ENCODE assay signal across 8 cellular contexts in the genomic region with DNA sequence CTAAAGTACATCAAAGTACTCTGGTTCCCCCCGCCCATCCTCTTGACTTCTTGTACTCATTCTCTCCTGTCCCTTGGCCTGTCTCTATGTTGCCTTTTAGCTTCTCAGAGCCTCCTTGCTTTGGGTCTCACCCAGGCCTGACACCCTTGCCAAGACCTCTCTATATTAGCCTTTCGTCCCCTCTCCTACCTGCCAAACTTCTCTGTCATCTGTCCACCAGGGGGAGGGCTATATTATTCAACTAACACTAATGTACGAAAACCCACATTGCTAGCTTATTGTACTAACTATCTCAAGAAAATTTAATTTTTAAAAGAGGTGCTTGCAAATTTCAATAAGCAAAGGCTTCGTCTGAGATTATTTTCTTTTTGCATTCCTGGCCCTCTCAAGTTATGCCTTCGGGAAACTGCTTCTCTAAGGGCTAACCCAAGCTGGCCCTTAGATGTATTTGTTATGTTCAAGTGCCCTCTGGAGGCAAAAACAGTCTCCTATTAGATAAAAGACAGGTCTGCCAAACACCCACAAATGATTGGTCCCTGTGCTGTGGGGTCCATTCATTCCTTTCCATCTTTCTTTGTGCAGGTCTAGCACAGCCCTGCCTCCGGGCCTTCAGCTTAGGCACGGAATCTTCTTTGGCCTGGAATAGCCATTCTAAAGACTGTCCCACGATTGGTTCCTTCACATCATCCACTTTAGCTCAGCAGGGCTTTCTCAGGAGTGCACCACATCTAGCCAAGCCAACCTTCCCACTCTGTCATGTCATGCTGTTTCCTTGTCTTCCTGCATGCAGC. TPM values are rescaled to one million over a fixed set of nuclear protein-coding genes. Genes with fewer than 3 reads are reported as not detected.
DNase-seq lines count a peak whose midpoint lies in the region; ATAC-seq, FAIRE-seq and TF ChIP-seq lines count a peak whose summit lies in the region.

No MANE protein-coding gene starts in this region.

- POLR2A ChIA-PET in HEK293T (lab: Yijun Ruan, JAX) = no interaction called here

- FAIRE-seq in bronchial epithelial cell (lab: Jason Lieb, UNC) = no peak
- no peak for FAIRE-seq in kidney (lab: Jason Lieb, UNC)

- peaks cover 31% of the 10 kb centered on the region for H3K4me1 Mint-ChIP-seq in activated CD8-positive, alpha-beta memory T cell treated with anti-CD3 and anti-CD28 coated beads, Interleukin-2, amount 10 ng/mL, durations not matched to agents 7 days and 5 days

- no peaks in the 10 kb centered on the region for H3K9me3 ChIP-seq in kidney (ENCODE audit: control insufficient read depth in 1 of 2, low read length in 2 of 2)

- peak overlapping the region; percentile 65 for H3K4me3 Mint-ChIP-seq in activated CD8-positive, alpha-beta memory T cell treated with anti-CD3 and anti-CD28 coated beads, Interleukin-2, amount 10 ng/mL, durations not matched to agents 7 days and 5 days

- TF ChIP-seq CTCF in bronchial epithelial cell (IDR thresholded peaks at IDR 0.05; ENCODE audit: insufficient read depth, low read length, severe bottlenecking) (peak; percentile 39), kidney (IDR thresholded peaks at IDR 0.05; ENCODE audit: borderline replicate concordance, extremely low read depth, insufficient read depth) (peak; percentile 59)

- CTCF ChIA-PET in activated CD8-positive, alpha-beta memory T cell treated with anti-CD3 and anti-CD28 coated beads, Interleukin-2, amount 10 ng/mL, durations not matched to agents 7 days and 5 days (lab: Charles Lee) = interaction anchor here (0.7 to 5.2 kb wide), 34 partner anchors 9 to 1161 kb away, joined by 3 to 44 read pairs (median 4); a partner anchor contains a TSS
- CTCF ChIA-PET in HEK293T (lab: Yijun Ruan, JAX) = interaction anchor here (1.3 to 2.6 kb wide), 4 partner anchors 8 to 1094 kb away, joined by 3 to 10 read pairs (median 6); no protein-coding TSS in a partner anchor

- H3K9ac ChIP-seq in kidney (ENCODE audit: low read length in 2 of 2) = no peak overlapping the region

- H3K9me3 Mint-ChIP-seq in activated CD8-positive, alpha-beta memory T cell treated with anti-CD3 and anti-CD28 coated beads, Interleukin-2, amount 10 ng/mL, durations not matched to agents 7 days and 5 days (ENCODE audit: low read depth) = no peaks in the 10 kb centered on the region

- intact Hi-C loops in kidney (cut with DNase I) = no loop called here

- no peaks in the 10 kb centered on the region for H3K27me3 Mint-ChIP-seq in activated CD8-positive, alpha-beta memory T cell treated with anti-CD3 and anti-CD28 coated beads, Interleukin-2, amount 10 ng/mL, durations not matched to agents 7 days and 5 days

- H3K27ac ChIP-seq in kidney (ENCODE audit: low read depth in 2 of 2, low read length in 2 of 2) = no peak overlapping the region

- peak; percentile 83 for ATAC-seq in activated CD8-positive, alpha-beta memory T cell treated with anti-CD3 and anti-CD28 coated beads, Interleukin-2, amount 10 ng/mL, durations not matched to agents 7 days and 5 days

- no peaks in the 10 kb centered on the region for H3K36me3 ChIP-seq in bronchial epithelial cell (ENCODE audit: control insufficient read depth, insufficient read depth, low read length)
- no peaks in the 10 kb centered on the region for H3K36me3 ChIP-seq in kidney (ENCODE audit: control insufficient read depth in 1 of 2, insufficient read depth in 2 of 2, low read length in 2 of 2)

- no peaks in the 10 kb centered on the region for H3K36me3 Mint-ChIP-seq in activated CD8-positive, alpha-beta memory T cell treated with anti-CD3 and anti-CD28 coated beads, Interleukin-2, amount 10 ng/mL, durations not matched to agents 7 days and 5 days

- peak; percentile 69 for DNase-seq in activated CD8-positive, alpha-beta memory T cell treated with anti-CD3 and anti-CD28 coated beads, Interleukin-2, amount 10 ng/mL, durations not matched to agents 7 days and 5 days
- no peak for DNase-seq in activated CD8-positive, alpha-beta memory T cell treated with anti-CD3 and anti-CD28 coated beads, Interleukin-2, amount 50 U/mL, for 4 hours
- DNase-seq in HEK293T (ENCODE audit: extremely low spot score) (peak; percentile 37), LoVo (ENCODE audit: low spot score) (peak; percentile 60), SK-N-DZ (ENCODE audit: low spot score) (peak; percentile 76), bronchial epithelial cell (ENCODE audit: low read depth) (peak; percentile 52), kidney (no peak)
- DNase-seq in stimulated activated CD8-positive, alpha-beta memory T cell treated with anti-CD3 and anti-CD28 coated beads, Interleukin-4, amount 100 ng/mL, for 48 hours = peak; percentile 62

- peaks cover 0 to 3% of the 10 kb centered on the region in 2 donors for H3K4me1 ChIP-seq in kidney (ENCODE audit: control insufficient read depth in 1 of 2, insufficient read depth in 1 of 2, low read depth in 1 of 2, low read length in 2 of 2)

- H3K27me3 ChIP-seq in bronchial epithelial cell (ENCODE audit: control insufficient read depth, insufficient read depth, low read length) = no peaks in the 10 kb centered on the region

- peak overlapping the region; percentile 100 for H3K27ac Mint-ChIP-seq in activated CD8-positive, alpha-beta memory T cell treated with anti-CD3 and anti-CD28 coated beads, Interleukin-2, amount 10 ng/mL, durations not matched to agents 7 days and 5 days

- H3K4me3 ChIP-seq in bronchial epithelial cell (ENCODE audit: low read depth, low read length) = no peak overlapping the region
- H3K4me3 ChIP-seq in kidney (ENCODE audit: low read length in 2 of 2) = peak overlapping the region; percentile 50 to 57

TF ChIP-seq in HEK293T, 16 proteins besides CTCF, POLR2A, EP300 and RAD21:
- TF ChIP-seq NFRKB (IDR thresholded peaks at IDR 0.05) (no peak), FOXK2 (IDR thresholded peaks at IDR 0.05) (no peak), FOXM1 (IDR thresholded peaks at IDR 0.05; ENCODE audit: borderline replicate concordance) (no peak), HDGF (IDR thresholded peaks at IDR 0.05; ENCODE audit: borderline replicate concordance) (no peak), CTBP1 (IDR thresholded peaks at IDR 0.05; ENCODE audit: borderline replicate concordance) (no peak), LEF1 (IDR thresholded peaks at IDR 0.05; ENCODE audit: borderline replicate concordance) (no peak), ARNT (IDR thresholded peaks at IDR 0.05) (no peak), SUZ12 (IDR thresholded peaks at IDR 0.05) (no peak), BHLHE40 (IDR thresholded peaks at IDR 0.05; ENCODE audit: borderline replicate concordance) (no peak), TARDBP (IDR thresholded peaks at IDR 0.05) (no peak), FOXA1 (IDR thresholded peaks at IDR 0.05) (no peak), ELF4 (IDR thresholded peaks at IDR 0.05) (no peak), ZNF384 (IDR thresholded peaks at IDR 0.05) (no peak), SP1 (IDR thresholded peaks at IDR 0.05) (no peak), L3MBTL2 (conservative IDR thresholded peaks at IDR 0.05) (no peak)
- TF ChIP-seq, protein P1, sequence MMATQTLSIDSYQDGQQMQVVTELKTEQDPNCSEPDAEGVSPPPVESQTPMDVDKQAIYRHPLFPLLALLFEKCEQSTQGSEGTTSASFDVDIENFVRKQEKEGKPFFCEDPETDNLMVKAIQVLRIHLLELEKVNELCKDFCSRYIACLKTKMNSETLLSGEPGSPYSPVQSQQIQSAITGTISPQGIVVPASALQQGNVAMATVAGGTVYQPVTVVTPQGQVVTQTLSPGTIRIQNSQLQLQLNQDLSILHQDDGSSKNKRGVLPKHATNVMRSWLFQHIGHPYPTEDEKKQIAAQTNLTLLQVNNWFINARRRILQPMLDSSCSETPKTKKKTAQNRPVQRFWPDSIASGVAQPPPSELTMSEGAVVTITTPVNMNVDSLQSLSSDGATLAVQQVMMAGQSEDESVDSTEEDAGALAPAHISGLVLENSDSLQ (IDR thresholded peaks at IDR 0.05) = no peak

RNA-seq across cellular contexts. Expression of a gene that starts 6.4 kb away (rescaled TPM):
- total RNA-seq in activated CD8-positive, alpha-beta memory T cell treated with anti-CD3 and anti-CD28 coated beads, Interleukin-2, amount 10 ng/mL, durations not matched to agents 7 days and 5 days = 10 to 100 TPM; 35.0 to 37.1 TPM
- polyA plus RNA-seq in SK-N-DZ (2014; cell fraction: cytosol; rRNA removed) = 33.4 and 43.7 TPM in 2 replicates
- 40.4 and 48.6 TPM in 2 replicates for polyA plus RNA-seq in SK-N-DZ (2014; cell fraction: nucleus; rRNA removed)
- total RNA-seq in bronchial epithelial cell (11.3 and 12.0 TPM in 2 replicates), kidney (24.3 TPM)
- 47.3 TPM for polyA plus RNA-seq in kidney (ENCODE audit: insufficient read depth, low read depth, low replicate concordance)

RNA-seq across cellular contexts. Expression of a gene that starts 12.1 kb away (rescaled TPM):
- total RNA-seq in activated CD8-positive, alpha-beta memory T cell treated with anti-CD3 and anti-CD28 coated beads, Interleukin-2, amount 10 ng/mL, durations not matched to agents 7 days and 5 days = 10 to 100 TPM; 11.2 to 14.5 TPM
- polyA plus RNA-seq in SK-N-DZ (2014; cell fraction: cytosol; rRNA removed) = 32.2 and 44.3 TPM in 2 replicates
- polyA plus RNA-seq in SK-N-DZ (2014; cell fraction: nucleus; rRNA removed) = 19.6 and 26.7 TPM in 2 replicates
- total RNA-seq in bronchial epithelial cell (15.2 and 22.1 TPM in 2 replicates), kidney (7.7 TPM)
- polyA plus RNA-seq in kidney (ENCODE audit: insufficient read depth, low read depth, low replicate concordance) = 5.4 TPM

Comparison
In these comparisons a context has a peak if more than half of its experiments do, and no peak if none do; other contexts are left out.
1. DNase-seq: peak in activated CD8-positive, alpha-beta memory T cell treated with anti-CD3 and anti-CD28 coated beads, Interleukin-2, amount 10 ng/mL, durations not matched to agents 7 days and 5 days (single experiment), HEK293T (single experiment), LoVo (single experiment), SK-N-DZ (single experiment), bronchial epithelial cell (single experiment) and stimulated activated CD8-positive, alpha-beta memory T cell treated with anti-CD3 and anti-CD28 coated beads, Interleukin-4, amount 100 ng/mL, for 48 hours (single experiment); none in activated CD8-positive, alpha-beta memory T cell treated with anti-CD3 and anti-CD28 coated beads, Interleukin-2, amount 50 U/mL, for 4 hours (single experiment) and kidney (single experiment).